Comparison of ENCODE assay signal across 14 cellular contexts in genomic region chr17:60230358-60230757, GRCh38.
DNase-seq lines count a peak whose midpoint lies in the region; ATAC-seq and TF ChIP-seq lines count a peak whose summit lies in the region.
"Had no signal": no experiment of that assay in that cellular context is flagged by ENCODE, and none has a peak within 500 bp of the region (broad histone marks: within the 10 kb centered on the region; RNA-seq: fewer than 3 reads in every experiment).

No MANE protein-coding gene starts in this region.

- H3K4me2 ChIP-seq in neural progenitor cell, result no peak overlapping the region

- H3K36me3 ChIP-seq in Panc1 (ENCODE audit: control insufficient read depth, insufficient read depth, low read length) (peaks cover 5% of the 10 kb centered on the region), neural progenitor cell (no peaks in the 10 kb centered on the region), endodermal cell (ENCODE audit: control insufficient read depth, insufficient read depth, low read length) (peaks cover 12% of the 10 kb centered on the region)

- BruUV-seq in Panc1 (replicated peaks; lab: Mats Ljungman, UMichigan), result TSS peak; percentile 35

- H3K36me3 Mint-ChIP-seq in neural progenitor cell (peaks cover 6% of the 10 kb centered on the region), endodermal cell (ENCODE audit: low read depth) (peaks cover 15% of the 10 kb centered on the region)

- H3K4me1 Mint-ChIP-seq in neural progenitor cell (peaks cover 9% of the 10 kb centered on the region), endodermal cell (no peaks in the 10 kb centered on the region)
- H3K4me1 Mint-ChIP-seq: B cell; CD4-positive, alpha-beta memory T cell had no signal

- H3K9me3 ChIP-seq in Panc1 (ENCODE audit: control insufficient read depth, insufficient read depth, low read depth, low read length), result no peaks in the 10 kb centered on the region
- no peaks in the 10 kb centered on the region for H3K9me3 ChIP-seq in neural progenitor cell (ENCODE audit: low read depth)
- no peaks in the 10 kb centered on the region for H3K9me3 ChIP-seq in endodermal cell (ENCODE audit: control insufficient read depth, low read length)

- no peaks in the 10 kb centered on the region for H3K27me3 ChIP-seq in Panc1 (ENCODE audit: control insufficient read depth, insufficient read depth, low read length)
- no peaks in the 10 kb centered on the region for H3K27me3 ChIP-seq in neural progenitor cell
- no peaks in the 10 kb centered on the region for H3K27me3 ChIP-seq in endodermal cell (ENCODE audit: control insufficient read depth, insufficient read depth, low read length, poor library complexity, severe bottlenecking)

- CTCF ChIA-PET in Panc1 (lab: Charles Lee), result no interaction called here

- no peak for ATAC-seq in Panc1
- peak; percentile 86 for ATAC-seq in esophagus mucosa
- no peak for ATAC-seq in omental fat pad (ENCODE audit: low FRiP score)

- no peak overlapping the region for H3K27ac Mint-ChIP-seq in neural progenitor cell
- H3K27ac Mint-ChIP-seq in endodermal cell, result no peak overlapping the region
- H3K27ac Mint-ChIP-seq: B cell had no signal

- in situ Hi-C loops in Panc1 (cut with HindIII; ENCODE audit: low pct_unique_long_range_greater_than_20kb, low sequenced_read_pairs), result no loop called here

- H2AFZ ChIP-seq in neural progenitor cell (replicated peaks), result no peak overlapping the region

- H4K20me1 ChIP-seq in neural progenitor cell (ENCODE audit: low read depth), result peaks cover 6% of the 10 kb centered on the region

- POLR2A ChIA-PET in Panc1 (lab: Charles Lee), result interaction anchor here (0.5 kb wide), 1 partner anchor 387 kb away, joined by 4 read pairs; no protein-coding TSS in a partner anchor

- H3K4me3 ChIP-seq in AG10803 (ENCODE audit: low read length) (no peak overlapping the region), Panc1 (ENCODE audit: low read depth in 2 of 2, low read length in 2 of 2) (no peak overlapping the region), neural progenitor cell (no peak overlapping the region), endodermal cell (ENCODE audit: low read length) (no peak overlapping the region)

- no peaks in the 10 kb centered on the region for H3K79me2 ChIP-seq in neural progenitor cell (ENCODE audit: low read depth)

- H3F3A ChIP-seq in neural progenitor cell (ENCODE audit: low read depth), result peaks cover 24% of the 10 kb centered on the region

- H3K4me1 ChIP-seq in Panc1 (ENCODE audit: control insufficient read depth, insufficient read depth, low read length) (no peaks in the 10 kb centered on the region), neural progenitor cell (peaks cover 11% of the 10 kb centered on the region), endodermal cell (ENCODE audit: control insufficient read depth, insufficient read depth, low read length) (no peaks in the 10 kb centered on the region)

- DNase-seq in AG10803 (ENCODE audit: low read depth), result peak; percentile 38
- DNase-seq in Panc1 (ENCODE audit: low read depth, low spot score), result no peak
- no peak for DNase-seq in neural progenitor cell (ENCODE audit: low spot score)
- DNase-seq in substantia nigra (lab: John Stamatoyannopoulos, UW), result no peak
- DNase-seq in endodermal cell, result no peak
- no peak for DNase-seq in stimulated activated naive CD4-positive, alpha-beta T cell treated with Interleukin-2 at 50 U/mL for 16 hours (lab: John Stamatoyannopoulos, UW)
- DNase-seq in omental fat pad (ENCODE audit: low spot score), result no peak
- DNase-seq: CD4-positive, alpha-beta memory T cell; DMS79 treated with DMSO at 0.1 percent for 48 hours; GF-D8; NCI-H187 treated with DMSO at 0.1 percent for 48 hours; Right ventricle myocardium superior had no signal

- intact Hi-C loops in Panc1 (cut with micrococcal nuclease; ENCODE audit: unreplicated experiment), result no loop called here

- no peak for TF ChIP-seq CTCF in AG10803 (conservative IDR thresholded peaks at IDR 0.05; ENCODE audit: low read length)
- TF ChIP-seq CTCF in Panc1 (IDR thresholded peaks at IDR 0.05), result no peak
- no peak for TF ChIP-seq CTCF in neural progenitor cell (IDR thresholded peaks at IDR 0.05)
- TF ChIP-seq CTCF in endodermal cell (conservative IDR thresholded peaks at IDR 0.05), result no peak
- TF ChIP-seq CTCF in omental fat pad (IDR thresholded peaks at IDR 0.05), result no peak

- no peak overlapping the region for H3K27ac ChIP-seq in Panc1 (ENCODE audit: low read length)
- peak overlapping the region; percentile 30 for H3K27ac ChIP-seq in neural progenitor cell
- no peak overlapping the region for H3K27ac ChIP-seq in substantia nigra (ENCODE audit: low read depth, low read length, poor library complexity, severe bottlenecking)
- no peak overlapping the region for H3K27ac ChIP-seq in endodermal cell (ENCODE audit: low read depth, low read length)

- H3K27me3 Mint-ChIP-seq in neural progenitor cell (ENCODE audit: insufficient read depth, low read depth) (no peaks in the 10 kb centered on the region), endodermal cell (ENCODE audit: insufficient read depth) (no peaks in the 10 kb centered on the region)
- H3K27me3 Mint-ChIP-seq: B cell; CD4-positive, alpha-beta memory T cell had no signal

- no peak overlapping the region for H3K9ac ChIP-seq in neural progenitor cell
- H3K9ac ChIP-seq in endodermal cell (ENCODE audit: extremely low read depth, low read length, poor library complexity, severe bottlenecking), result no peak overlapping the region

- no peaks in the 10 kb centered on the region for H3K9me3 Mint-ChIP-seq in neural progenitor cell
- no peaks in the 10 kb centered on the region for H3K9me3 Mint-ChIP-seq in endodermal cell
- H3K9me3 Mint-ChIP-seq: CD4-positive, alpha-beta memory T cell had no signal

- 92 to 100% methylated on average over 3 of the region's 3 CpGs for WGBS in endodermal cell (ENCODE audit: insufficient coverage in 1 of 2, insufficient read length in 1 of 2), 2 experiments

- H3K4me3 Mint-ChIP-seq in neural progenitor cell, result no peak overlapping the region
- H3K4me3 Mint-ChIP-seq in endodermal cell, result no peak overlapping the region
- H3K4me3 Mint-ChIP-seq: B cell; CD4-positive, alpha-beta memory T cell had no signal
